Comparison of ENCODE assay signal across 9 cellular contexts in genomic region chr6:163180874-163181541, GRCh38.
A peak's percentile ranks its signal among the peaks of the same experiment; 100 is the strongest.
DNase-seq lines count a peak whose midpoint lies in the region; ATAC-seq and TF ChIP-seq lines count a peak whose summit lies in the region.
"Had no signal": no experiment of that assay in that cellular context is flagged by ENCODE, and none has a peak within 500 bp of the region (broad histone marks: within the 10 kb centered on the region; RNA-seq: fewer than 3 reads in every experiment).

No MANE protein-coding gene starts in this region.

- H3K4me3 ChIP-seq in fibroblast of the aortic adventitia (ENCODE audit: low read depth, low read length) (no peak overlapping the region), neural progenitor cell (no peak overlapping the region)
- H3K4me3 ChIP-seq in CD8-positive, alpha-beta memory T cell (ENCODE audit: low read length) = no peak overlapping the region

- no peak overlapping the region for H2AFZ ChIP-seq in neural progenitor cell (replicated peaks)

- peaks cover 11% of the 10 kb centered on the region for H3K4me1 ChIP-seq in neural progenitor cell
- H3K4me1 ChIP-seq in CD8-positive, alpha-beta memory T cell (ENCODE audit: insufficient read depth, low read length) = no peaks in the 10 kb centered on the region

- no peaks in the 10 kb centered on the region for H3K9me3 ChIP-seq in neural progenitor cell (ENCODE audit: low read depth)
- H3K9me3 ChIP-seq in CD8-positive, alpha-beta memory T cell (ENCODE audit: low read length) = no peaks in the 10 kb centered on the region

- no peak overlapping the region for H3K9ac ChIP-seq in neural progenitor cell

- ATAC-seq in activated CD4-positive, alpha-beta T cell treated with anti-CD3 and anti-CD28 coated beads for 36 hours = no peak
- no peak for ATAC-seq in HG03159 (IDR thresholded peaks at IDR 0.05; ENCODE audit: unreplicated experiment)

- H3K36me3 ChIP-seq in neural progenitor cell = no peaks in the 10 kb centered on the region
- H3K36me3 ChIP-seq in CD8-positive, alpha-beta memory T cell (ENCODE audit: insufficient read depth, low read length) = no peaks in the 10 kb centered on the region

- POLR2A ChIA-PET in activated CD4-positive, alpha-beta T cell treated with anti-CD3 and anti-CD28 coated beads for 36 hours (lab: Charles Lee) = no interaction called here
- POLR2A ChIA-PET in CD8-positive, alpha-beta memory T cell (lab: Charles Lee) = no interaction called here

- intact Hi-C loops in activated CD4-positive, alpha-beta T cell treated with anti-CD3 and anti-CD28 coated beads for 36 hours (cut with DNase I, micrococcal nuclease) = loop anchor here in 1 of 2 experiments (1.0 to 2.0 kb wide), 2 partner anchors 374 to 775 kb away; no protein-coding TSS in a partner anchor
- intact Hi-C loops in activated CD4-positive, alpha-beta T cell treated with anti-CD3 and anti-CD28 coated beads, Interleukin-2, amount 10 ng/mL, durations not matched to agents 24 days and 14 days (cut with micrococcal nuclease) = no loop called here

- TF ChIP-seq CTCF in fibroblast of the aortic adventitia (IDR thresholded peaks at IDR 0.05; ENCODE audit: insufficient read depth, low read length) (peak; percentile 60), neural progenitor cell (IDR thresholded peaks at IDR 0.05) (peak; percentile 73)

- H4K20me1 ChIP-seq in neural progenitor cell (ENCODE audit: low read depth) = no peaks in the 10 kb centered on the region

- CTCF ChIA-PET in activated CD4-positive, alpha-beta T cell treated with anti-CD3 and anti-CD28 coated beads for 36 hours (lab: Charles Lee) = interaction anchor here (1.3 kb wide), 1 partner anchor 9 kb away, joined by 3 read pairs; no protein-coding TSS in a partner anchor
- CTCF ChIA-PET in CD8-positive, alpha-beta memory T cell (lab: Charles Lee) = no interaction called here

- H3K79me2 ChIP-seq in neural progenitor cell (ENCODE audit: low read depth) = no peaks in the 10 kb centered on the region

- peaks cover 3% of the 10 kb centered on the region for H3K27me3 Mint-ChIP-seq in activated CD4-positive, alpha-beta T cell treated with anti-CD3 and anti-CD28 coated beads for 36 hours
- no peaks in the 10 kb centered on the region for H3K27me3 Mint-ChIP-seq in activated CD4-positive, alpha-beta T cell treated with anti-CD3 and anti-CD28 coated beads, Interleukin-2, amount 10 ng/mL, durations not matched to agents 24 days and 14 days
- H3K27me3 Mint-ChIP-seq in neural progenitor cell (ENCODE audit: insufficient read depth, low read depth) = no peaks in the 10 kb centered on the region
- H3K27me3 Mint-ChIP-seq in CD8-positive, alpha-beta memory T cell = peaks cover 8 to 9% of the 10 kb centered on the region in 2 donors

- no peaks in the 10 kb centered on the region for H3F3A ChIP-seq in neural progenitor cell (ENCODE audit: low read depth)

- no peak overlapping the region for H3K27ac ChIP-seq in neural progenitor cell
- no peak overlapping the region for H3K27ac ChIP-seq in CD8-positive, alpha-beta memory T cell (ENCODE audit: low read depth, low read length)

- H3K4me2 ChIP-seq in neural progenitor cell = no peak overlapping the region

- H3K9me3 Mint-ChIP-seq in activated CD4-positive, alpha-beta T cell treated with anti-CD3 and anti-CD28 coated beads for 36 hours (ENCODE audit: low read depth) = no peaks in the 10 kb centered on the region
- H3K9me3 Mint-ChIP-seq in activated CD4-positive, alpha-beta T cell treated with anti-CD3 and anti-CD28 coated beads, Interleukin-2, amount 10 ng/mL, durations not matched to agents 24 days and 14 days = no peaks in the 10 kb centered on the region
- peaks cover 2% of the 10 kb centered on the region for H3K9me3 Mint-ChIP-seq in neural progenitor cell
- no peaks in the 10 kb centered on the region for H3K9me3 Mint-ChIP-seq in CD8-positive, alpha-beta memory T cell
- H3K9me3 Mint-ChIP-seq: CD4-positive, CD25-positive, alpha-beta regulatory T cell had no signal

- no peaks in the 10 kb centered on the region for H3K4me1 Mint-ChIP-seq in activated CD4-positive, alpha-beta T cell treated with anti-CD3 and anti-CD28 coated beads for 36 hours
- H3K4me1 Mint-ChIP-seq in activated CD4-positive, alpha-beta T cell treated with anti-CD3 and anti-CD28 coated beads, Interleukin-2, amount 10 ng/mL, durations not matched to agents 24 days and 14 days = no peaks in the 10 kb centered on the region
- H3K4me1 Mint-ChIP-seq in neural progenitor cell = peaks cover 30% of the 10 kb centered on the region
- H3K4me1 Mint-ChIP-seq in CD8-positive, alpha-beta memory T cell = no peaks in the 10 kb centered on the region
- H3K4me1 Mint-ChIP-seq: CD4-positive, CD25-positive, alpha-beta regulatory T cell had no signal

- H3K27ac Mint-ChIP-seq in activated CD4-positive, alpha-beta T cell treated with anti-CD3 and anti-CD28 coated beads for 36 hours = no peak overlapping the region
- no peak overlapping the region for H3K27ac Mint-ChIP-seq in activated CD4-positive, alpha-beta T cell treated with anti-CD3 and anti-CD28 coated beads, Interleukin-2, amount 10 ng/mL, durations not matched to agents 24 days and 14 days
- H3K27ac Mint-ChIP-seq in neural progenitor cell = no peak overlapping the region
- no peak overlapping the region for H3K27ac Mint-ChIP-seq in CD8-positive, alpha-beta memory T cell
- H3K27ac Mint-ChIP-seq: CD4-positive, CD25-positive, alpha-beta regulatory T cell had no signal

- no peaks in the 10 kb centered on the region for H3K36me3 Mint-ChIP-seq in activated CD4-positive, alpha-beta T cell treated with anti-CD3 and anti-CD28 coated beads for 36 hours (ENCODE audit: low read depth)
- H3K36me3 Mint-ChIP-seq in activated CD4-positive, alpha-beta T cell treated with anti-CD3 and anti-CD28 coated beads, Interleukin-2, amount 10 ng/mL, durations not matched to agents 24 days and 14 days (ENCODE audit: low read depth) = no peaks in the 10 kb centered on the region
- no peaks in the 10 kb centered on the region for H3K36me3 Mint-ChIP-seq in neural progenitor cell
- H3K36me3 Mint-ChIP-seq in CD8-positive, alpha-beta memory T cell = no peaks in the 10 kb centered on the region
- H3K36me3 Mint-ChIP-seq: CD4-positive, CD25-positive, alpha-beta regulatory T cell had no signal

- DNase-seq in activated CD4-positive, alpha-beta T cell treated with anti-CD3 and anti-CD28 coated beads for 36 hours = peak; percentile 42
- DNase-seq in activated CD4-positive, alpha-beta T cell treated with anti-CD3 and anti-CD28 coated beads, Interleukin-2, amount 10 ng/mL, durations not matched to agents 24 days and 14 days = no peak
- peak; percentile 57 for DNase-seq in RPMI8226
- DNase-seq in fibroblast of the aortic adventitia (ENCODE audit: low read depth) = peak; percentile 49
- peak; percentile 81 for DNase-seq in neural progenitor cell (ENCODE audit: low spot score)
- no peak for DNase-seq in amniotic stem cell (lab: John Stamatoyannopoulos, UW)
- no peak for DNase-seq in CD8-positive, alpha-beta memory T cell

- no peaks in the 10 kb centered on the region for H3K27me3 ChIP-seq in neural progenitor cell
- H3K27me3 ChIP-seq in CD8-positive, alpha-beta memory T cell (ENCODE audit: insufficient read depth, low read length, poor library complexity, severe bottlenecking) = no peaks in the 10 kb centered on the region

- H3K4me3 Mint-ChIP-seq in activated CD4-positive, alpha-beta T cell treated with anti-CD3 and anti-CD28 coated beads for 36 hours = no peak overlapping the region
- no peak overlapping the region for H3K4me3 Mint-ChIP-seq in activated CD4-positive, alpha-beta T cell treated with anti-CD3 and anti-CD28 coated beads, Interleukin-2, amount 10 ng/mL, durations not matched to agents 24 days and 14 days
- no peak overlapping the region for H3K4me3 Mint-ChIP-seq in neural progenitor cell
- no peak overlapping the region for H3K4me3 Mint-ChIP-seq in CD8-positive, alpha-beta memory T cell
- H3K4me3 Mint-ChIP-seq: CD4-positive, CD25-positive, alpha-beta regulatory T cell had no signal

Comparison
In these comparisons a context has a peak if more than half of its experiments do, and no peak if none do; other contexts are left out.
1. DNase-seq: peak in activated CD4-positive, alpha-beta T cell treated with anti-CD3 and anti-CD28 coated beads for 36 hours (single experiment), RPMI8226 (single experiment), fibroblast of the aortic adventitia (single experiment) and neural progenitor cell (single experiment); none in activated CD4-positive, alpha-beta T cell treated with anti-CD3 and anti-CD28 coated beads, Interleukin-2, amount 10 ng/mL, durations not matched to agents 24 days and 14 days (single experiment), amniotic stem cell (single experiment) and CD8-positive, alpha-beta memory T cell (0 of 5).